Comparison of ENCODE assay signal across 1 cellular context in genomic region chr20:35146922-35147574, GRCh38.
TF ChIP-seq lines count a peak whose summit lies in the region.

EDEM2 (minus strand) TSS chr20:35147336; CDS start chr20:35147258, 78 bp downstream.

TF ChIP-seq in WTC11, 78 proteins besides CTCF, POLR2A, EP300 and RAD21 (continued from another document):
- peak; percentile 24; the same call in 1 of the 2 replicates for TF ChIP-seq ARID4B (CRISPR knock-in tag; IDR thresholded peaks at IDR 0.05; ENCODE audit: borderline replicate concordance)
- 0 out of 2 replicates have a peak, but pooled peaks have one; percentile 71 for TF ChIP-seq KAT7 (CRISPR knock-in tag; IDR thresholded peaks at IDR 0.05; ENCODE audit: borderline replicate concordance)
- TF ChIP-seq ATF1 (CRISPR knock-in tag; IDR thresholded peaks at IDR 0.05) = no peak; the same call in 1 of the 2 replicates
- peak; percentile 64 for TF ChIP-seq HMGXB4 (CRISPR knock-in tag; IDR thresholded peaks at IDR 0.05)
- TF ChIP-seq ATF2 (CRISPR knock-in tag; IDR thresholded peaks at IDR 0.05; ENCODE audit: borderline replicate concordance, low read depth) = no peak
- no peak for TF ChIP-seq CDX4 (CRISPR knock-in tag; IDR thresholded peaks at IDR 0.05; ENCODE audit: borderline replicate concordance)
- peak; percentile 83; the same call in 1 of the 2 replicates for TF ChIP-seq FOXK1 (CRISPR knock-in tag; IDR thresholded peaks at IDR 0.05)
- no peak for TF ChIP-seq ZNF416 (CRISPR knock-in tag; IDR thresholded peaks at IDR 0.05)
- TF ChIP-seq ZNF396 (CRISPR knock-in tag; IDR thresholded peaks at IDR 0.05; ENCODE audit: borderline replicate concordance) = no peak
- TF ChIP-seq ZBTB43 (CRISPR knock-in tag; IDR thresholded peaks at IDR 0.05) = peak; percentile 79; the same call in 1 of the 2 replicates
- TF ChIP-seq ZNF232 (CRISPR knock-in tag; IDR thresholded peaks at IDR 0.05) = peak; percentile 21; the same call in 1 of the 2 replicates
- TF ChIP-seq MYBL2 (CRISPR knock-in tag; IDR thresholded peaks at IDR 0.05) = peak; percentile 70; the same call in 1 of the 2 replicates
- no peak for TF ChIP-seq ZNF532 (CRISPR knock-in tag; IDR thresholded peaks at IDR 0.05; ENCODE audit: borderline replicate concordance)
- TF ChIP-seq FOXP1 (CRISPR knock-in tag; IDR thresholded peaks at IDR 0.05; ENCODE audit: borderline replicate concordance) = peak; percentile 91
- TF ChIP-seq NFE2L1 (CRISPR knock-in tag; IDR thresholded peaks at IDR 0.05) = peak; percentile 77; the same call in 1 of the 2 replicates
